Comparison of ENCODE assay signal across 8 cellular contexts in genomic region chr7:111756687-111757178, GRCh38.
A peak's percentile ranks its signal among the peaks of the same experiment; 100 is the strongest.
DNase-seq lines count a peak whose midpoint lies in the region; ATAC-seq and TF ChIP-seq lines count a peak whose summit lies in the region.

No MANE protein-coding gene starts in this region.

- no peaks in the 10 kb centered on the region for H3K9me3 Mint-ChIP-seq in HFFc6

- H3K27me3 Mint-ChIP-seq in HFFc6 (ENCODE audit: insufficient read depth) = peaks cover 2% of the 10 kb centered on the region

- H3K9me3 ChIP-seq in iPS-20b (ENCODE audit: insufficient read depth, low read depth, low read length) (no peaks in the 10 kb centered on the region), WERI-Rb-1 (ENCODE audit: severe bottlenecking) (no peaks in the 10 kb centered on the region)

- H3K4me3 ChIP-seq in astrocyte of the spinal cord (ENCODE audit: low read depth, low read length) (no peak overlapping the region), iPS-20b (ENCODE audit: low read length) (peak overlapping the region; percentile 24; the same call in 1 of the 2 replicates), WERI-Rb-1 (ENCODE audit: low read depth, low read length) (no peak overlapping the region)

- H3K27ac ChIP-seq in iPS-20b (ENCODE audit: low read length) = no peak overlapping the region
- H3K27ac ChIP-seq in substantia nigra (ENCODE audit: low read depth, low read length, poor library complexity, severe bottlenecking) = peak overlapping the region; percentile 70
- H3K27ac ChIP-seq in WERI-Rb-1 = no peak overlapping the region

- no peak overlapping the region; the same call in 1 of the 2 replicates for H3K9ac ChIP-seq in iPS-20b (ENCODE audit: low read depth, low read length)

- no peak for ATAC-seq in GM19463 (IDR thresholded peaks at IDR 0.05; ENCODE audit: unreplicated experiment)
- ATAC-seq in GM18511 (IDR thresholded peaks at IDR 0.05; ENCODE audit: unreplicated experiment) = no peak

- peaks cover 21% of the 10 kb centered on the region; the same call in 1 of the 2 replicates for H3K36me3 ChIP-seq in iPS-20b (ENCODE audit: insufficient read depth, low read depth, low read length)
- H3K36me3 ChIP-seq in WERI-Rb-1 = no peaks in the 10 kb centered on the region

- no peaks in the 10 kb centered on the region for H3K27me3 ChIP-seq in iPS-20b (ENCODE audit: insufficient read depth, low read length)
- H3K27me3 ChIP-seq in WERI-Rb-1 (ENCODE audit: insufficient read depth, low read depth, severe bottlenecking) = no peaks in the 10 kb centered on the region

- H3K27ac Mint-ChIP-seq in HFFc6 = peak overlapping the region; percentile 39; the same call in 1 of the 2 replicates

- H3K36me3 Mint-ChIP-seq in HFFc6 (ENCODE audit: low read depth) = no peaks in the 10 kb centered on the region; the same call in 1 of the 2 replicates

- H3K4me1 ChIP-seq in iPS-20b (ENCODE audit: insufficient read depth, low read length) = peaks cover 12% of the 10 kb centered on the region; the same call in 1 of the 2 replicates

- in situ Hi-C loops in astrocyte of the spinal cord (cut with HindIII; ENCODE audit: low sequenced_read_pairs) = loop anchor here (25.0 kb wide), 1 partner anchor 656 kb away; no protein-coding TSS in a partner anchor

- H3K4me1 Mint-ChIP-seq in HFFc6 (ENCODE audit: low read depth) = peaks cover 32% of the 10 kb centered on the region; the same call in 1 of the 2 replicates

- DNase-seq in HFFc6 (no peak), astrocyte of the spinal cord (ENCODE audit: low read depth, low spot score) (peak; percentile 46), substantia nigra (lab: John Stamatoyannopoulos, UW) (peak in 48 of 49 donors; percentile 27 to 87 (median 74)), WERI-Rb-1 (no peak)
- no peak for DNase-seq in stimulated activated CD4-positive, alpha-beta T cell treated with anti-CD3 and anti-CD28 coated beads, Interleukin-1b, Interleukin-23, amount 100 ng/mL, for 48 hours

- peak overlapping the region; percentile 79; the same call in 1 of the 2 replicates for H3K4me3 Mint-ChIP-seq in HFFc6

- no peak for TF ChIP-seq CTCF in HFFc6 (IDR thresholded peaks at IDR 0.05)
- no peak for TF ChIP-seq CTCF in astrocyte of the spinal cord (IDR thresholded peaks at IDR 0.05; ENCODE audit: low read depth, low read length)
- TF ChIP-seq CTCF in WERI-Rb-1 (IDR thresholded peaks at IDR 0.05; ENCODE audit: low read depth, low read length) = no peak

Comparison
In these comparisons a context has a peak if more than half of its experiments do, and no peak if none do; other contexts are left out.
1. DNase-seq: peak in astrocyte of the spinal cord (single experiment) and substantia nigra (48 of 49); none in HFFc6 (single experiment), WERI-Rb-1 (single experiment) and stimulated activated CD4-positive, alpha-beta T cell treated with anti-CD3 and anti-CD28 coated beads, Interleukin-1b, Interleukin-23, amount 100 ng/mL, for 48 hours (single experiment).